ENCODE assay signal across 1 cellular context in genomic region chr2:9831670-9832069, GRCh38.
TF ChIP-seq lines count a peak whose summit lies in the region.

No MANE protein-coding gene starts in this region.

TF ChIP-seq in IMR-90, 13 proteins besides CTCF, POLR2A, EP300 and RAD21 (continued from another document):
- TF ChIP-seq ELK1 (IDR thresholded peaks at IDR 0.05; ENCODE audit: borderline replicate concordance, low read depth, low read length) (no peak), MAFK (IDR thresholded peaks at IDR 0.05; ENCODE audit: low read depth, low read length) (no peak), MAZ (IDR thresholded peaks at IDR 0.05; ENCODE audit: borderline replicate concordance, low read depth, low read length) (no peak), CEBPB (IDR thresholded peaks at IDR 0.05; ENCODE audit: low read depth, low read length) (no peak), SMC3 (IDR thresholded peaks at IDR 0.05; ENCODE audit: low read depth, low read length) (no peak), CHD1 (IDR thresholded peaks at IDR 0.05; ENCODE audit: low read depth, low read length) (no peak), FOS (IDR thresholded peaks at IDR 0.05; ENCODE audit: low read depth, low read length) (no peak), RFX5 (IDR thresholded peaks at IDR 0.05; ENCODE audit: low read depth, low read length) (no peak)
- TF ChIP-seq, protein P1, sequence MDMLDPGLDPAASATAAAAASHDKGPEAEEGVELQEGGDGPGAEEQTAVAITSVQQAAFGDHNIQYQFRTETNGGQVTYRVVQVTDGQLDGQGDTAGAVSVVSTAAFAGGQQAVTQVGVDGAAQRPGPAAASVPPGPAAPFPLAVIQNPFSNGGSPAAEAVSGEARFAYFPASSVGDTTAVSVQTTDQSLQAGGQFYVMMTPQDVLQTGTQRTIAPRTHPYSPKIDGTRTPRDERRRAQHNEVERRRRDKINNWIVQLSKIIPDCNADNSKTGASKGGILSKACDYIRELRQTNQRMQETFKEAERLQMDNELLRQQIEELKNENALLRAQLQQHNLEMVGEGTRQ (IDR thresholded peaks at IDR 0.05; ENCODE audit: low read depth, low read length): no peak
